34 cellular contexts compared by ENCODE assay signal in genomic region chr4:165156906-165157305, GRCh38.
"Had no signal": no experiment of that assay in that cellular context is flagged by ENCODE, and none has a peak within 500 bp of the region (broad histone marks: within the 10 kb centered on the region; RNA-seq: fewer than 3 reads in every experiment).

No MANE protein-coding gene starts in this region.

- H3K27ac ChIP-seq: KMS-11 had no signal

- H3K9me3 ChIP-seq: MG63 had no signal

- H3K4me2 ChIP-seq: KMS-11 had no signal

- DNase-seq: Karpas-422, Kasumi-1, MG63, MM.1S, MV-4-11, NCI-H1048, NCI-H1092, NCI-H1092 treated with DMSO at 0.1 percent for 48 hours, NCI-H1105, NCI-H1105 treated with DMSO at 0.1 percent for 48 hours, NCI-H1417, NCI-H1417 treated with DMSO at 0.1 percent for 48 hours, NCI-H1436, NCI-H1436 treated with DMSO at 0.1 percent for 48 hours, NCI-H146, NCI-H1694, NCI-H1694 treated with DMSO at 0.1 percent for 48 hours, NCI-H187, NCI-H187 treated with DMSO at 0.1 percent for 48 hours, NCI-H1930, NCI-H2029, NCI-H2029 treated with DMSO at 0.1 percent for 48 hours, NCI-H2081, NCI-H2081 treated with DMSO at 0.1 percent for 48 hours, NCI-H2107, NCI-H2171, NCI-H2171 treated with DMSO at 0.1 percent for 48 hours, NCI-H2227 treated with DMSO at 0.1 percent for 48 hours, NCI-H226, NCI-H345, NCI-H446, NCI-H446 treated with DMSO at 0.1 percent for 48 hours, NCI-H510A had no signal

- H3K4me3 ChIP-seq: MG63 had no signal

- H3K36me3 ChIP-seq: MG63 had no signal

- H3K27me3 ChIP-seq: MG63 had no signal

- H3K9ac ChIP-seq: KMS-11 had no signal
